ENCODE assay signal across 10 cellular contexts in the genomic region with DNA sequence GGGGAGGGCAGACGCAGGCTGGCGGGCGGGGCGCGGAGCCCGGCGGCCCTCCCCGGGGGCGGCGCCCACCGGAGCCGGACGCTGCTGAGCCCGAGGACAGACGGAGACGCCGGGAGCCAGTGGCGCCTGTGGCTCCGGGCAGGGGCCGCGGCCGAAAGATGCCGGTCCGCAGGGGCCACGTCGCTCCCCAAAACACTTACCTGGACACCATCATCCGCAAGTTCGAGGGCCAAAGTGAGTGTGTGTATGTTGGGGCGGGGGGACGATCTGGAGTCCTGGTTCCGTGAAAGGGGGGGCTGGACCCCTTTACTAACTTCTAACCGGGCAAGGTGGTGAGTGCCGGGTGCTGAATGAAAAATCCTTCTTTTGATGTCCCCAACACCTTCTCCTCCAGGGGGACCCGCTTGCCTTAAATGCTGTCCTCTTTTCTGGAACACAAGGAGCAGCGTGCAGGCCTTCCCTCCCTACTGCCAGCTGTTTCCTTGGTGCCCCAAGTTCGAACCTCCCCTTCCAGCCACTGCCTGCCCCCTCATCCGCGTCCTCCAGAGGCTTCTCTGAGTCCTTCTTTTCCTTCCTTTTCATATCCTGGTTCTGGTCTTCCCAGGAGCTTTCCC. TPM values are rescaled to one million over a fixed set of nuclear protein-coding genes. Genes with fewer than 3 reads are reported as not detected.
DNase-seq lines count a peak whose midpoint lies in the region; ATAC-seq and TF ChIP-seq lines count a peak whose summit lies in the region.
"Had no signal": no experiment of that assay in that cellular context is flagged by ENCODE, and none has a peak within 500 bp of the region (broad histone marks: within the 10 kb centered on the region; RNA-seq: fewer than 3 reads in every experiment).

A gene with protein sequence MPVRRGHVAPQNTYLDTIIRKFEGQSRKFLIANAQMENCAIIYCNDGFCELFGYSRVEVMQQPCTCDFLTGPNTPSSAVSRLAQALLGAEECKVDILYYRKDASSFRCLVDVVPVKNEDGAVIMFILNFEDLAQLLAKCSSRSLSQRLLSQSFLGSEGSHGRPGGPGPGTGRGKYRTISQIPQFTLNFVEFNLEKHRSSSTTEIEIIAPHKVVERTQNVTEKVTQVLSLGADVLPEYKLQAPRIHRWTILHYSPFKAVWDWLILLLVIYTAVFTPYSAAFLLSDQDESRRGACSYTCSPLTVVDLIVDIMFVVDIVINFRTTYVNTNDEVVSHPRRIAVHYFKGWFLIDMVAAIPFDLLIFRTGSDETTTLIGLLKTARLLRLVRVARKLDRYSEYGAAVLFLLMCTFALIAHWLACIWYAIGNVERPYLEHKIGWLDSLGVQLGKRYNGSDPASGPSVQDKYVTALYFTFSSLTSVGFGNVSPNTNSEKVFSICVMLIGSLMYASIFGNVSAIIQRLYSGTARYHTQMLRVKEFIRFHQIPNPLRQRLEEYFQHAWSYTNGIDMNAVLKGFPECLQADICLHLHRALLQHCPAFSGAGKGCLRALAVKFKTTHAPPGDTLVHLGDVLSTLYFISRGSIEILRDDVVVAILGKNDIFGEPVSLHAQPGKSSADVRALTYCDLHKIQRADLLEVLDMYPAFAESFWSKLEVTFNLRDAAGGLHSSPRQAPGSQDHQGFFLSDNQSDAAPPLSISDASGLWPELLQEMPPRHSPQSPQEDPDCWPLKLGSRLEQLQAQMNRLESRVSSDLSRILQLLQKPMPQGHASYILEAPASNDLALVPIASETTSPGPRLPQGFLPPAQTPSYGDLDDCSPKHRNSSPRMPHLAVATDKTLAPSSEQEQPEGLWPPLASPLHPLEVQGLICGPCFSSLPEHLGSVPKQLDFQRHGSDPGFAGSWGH (plus strand): TSS at position 103 of the 614 bp plus-strand sequence. CDS start 56 bp downstream, at position 159.

- ATAC-seq in effector memory CD8-positive, alpha-beta T cell (replicated peaks), result no peak
- no peak for ATAC-seq in GM19023 (IDR thresholded peaks at IDR 0.05; ENCODE audit: unreplicated experiment)

- H3K9me3 Mint-ChIP-seq in Calu3 (ENCODE audit: low read depth, unreplicated experiment) (no peaks in the 10 kb centered on the region), nephron progenitor cell (no peaks in the 10 kb centered on the region)
- H3K9me3 Mint-ChIP-seq in effector memory CD8-positive, alpha-beta T cell, result no peaks in the 10 kb centered on the region

- TF ChIP-seq CTCF in Calu3 (IDR thresholded peaks at IDR 0.05; ENCODE audit: unreplicated experiment), result no peak
- TF ChIP-seq CTCF in nephron progenitor cell (IDR thresholded peaks at IDR 0.05), result no peak

- no peaks in the 10 kb centered on the region for H3K36me3 ChIP-seq in HUES64 (ENCODE audit: insufficient read depth, low read length)

- peaks cover 4% of the 10 kb centered on the region; the same call in 1 of the 2 replicates for H3K4me1 ChIP-seq in HUES64 (ENCODE audit: insufficient read depth, low read length)

- no peak within 1 kb of the TSS for H3K27ac ChIP-seq in HUES64 (ENCODE audit: low read depth, low read length)

- H3K4me3 Mint-ChIP-seq in Calu3 (ENCODE audit: low read depth, unreplicated experiment) (peak within 1 kb of the TSS; percentile 25), nephron progenitor cell (peak within 1 kb of the TSS; percentile 64)
- H3K4me3 Mint-ChIP-seq in effector memory CD8-positive, alpha-beta T cell, result peak within 1 kb of the TSS; percentile 27 to 60

- peak within 1 kb of the TSS; percentile 65 for H3K4me3 ChIP-seq in HUES64 (ENCODE audit: low read length)

- H3K27me3 ChIP-seq in HUES64 (ENCODE audit: insufficient read depth, low read length), result peaks cover 12% of the 10 kb centered on the region; the same call in 1 of the 2 replicates

- no peaks in the 10 kb centered on the region for H3K9me3 ChIP-seq in HUES64 (ENCODE audit: insufficient read depth, low read depth, low read length)

- H3K27ac Mint-ChIP-seq in Calu3 (ENCODE audit: unreplicated experiment) (no peak within 1 kb of the TSS), nephron progenitor cell (no peak within 1 kb of the TSS)
- no peak within 1 kb of the TSS for H3K27ac Mint-ChIP-seq in effector memory CD8-positive, alpha-beta T cell

- BruUV-seq in Calu3 (replicated peaks; lab: Mats Ljungman, UMichigan), result no TSS peak

- peaks cover 10% of the 10 kb centered on the region for H3K4me1 Mint-ChIP-seq in Calu3 (ENCODE audit: low read depth, unreplicated experiment)
- H3K4me1 Mint-ChIP-seq in effector memory CD8-positive, alpha-beta T cell (ENCODE audit: low read depth in 2 of 2), result peaks cover 4 to 11% of the 10 kb centered on the region in 2 donors
- H3K4me1 Mint-ChIP-seq in nephron progenitor cell, result peaks cover 7% of the 10 kb centered on the region

- CTCF ChIA-PET in Calu3 (lab: Charles Lee), result no interaction called here

- H3K27me3 Mint-ChIP-seq in Calu3 (ENCODE audit: unreplicated experiment), result peaks cover 69% of the 10 kb centered on the region
- H3K27me3 Mint-ChIP-seq in effector memory CD8-positive, alpha-beta T cell, result peaks cover 25 to 51% of the 10 kb centered on the region in 2 donors
- H3K27me3 Mint-ChIP-seq in nephron progenitor cell (ENCODE audit: low read depth, poor library complexity), result peaks cover 55% of the 10 kb centered on the region

- H3K9ac ChIP-seq in HUES64 (ENCODE audit: low read depth, low read length), result no peak within 1 kb of the TSS

- no peak for DNase-seq in Calu3
- DNase-seq in effector memory CD8-positive, alpha-beta T cell, result no peak
- no peak for DNase-seq in nephron progenitor cell
- DNase-seq in GM19240 (ENCODE audit: insufficient read length, low spot score), result no peak
- no peak for DNase-seq in NCI-H146 (lab: John Stamatoyannopoulos, UW)
- no peak for DNase-seq in NCI-H2029 treated with DMSO at 0.1 percent for 48 hours (lab: John Stamatoyannopoulos, UW)
- DNase-seq: amniotic stem cell had no signal

- intact Hi-C loops in Calu3 (cut with micrococcal nuclease; ENCODE audit: unreplicated experiment), result no loop called here

- 9% methylated on average over 29 of the region's 38 CpGs for WGBS in HUES64

- H3K36me3 Mint-ChIP-seq in Calu3 (ENCODE audit: insufficient read depth, unreplicated experiment) (peaks cover 7% of the 10 kb centered on the region), nephron progenitor cell (ENCODE audit: low read depth) (no peaks in the 10 kb centered on the region)
- H3K36me3 Mint-ChIP-seq in effector memory CD8-positive, alpha-beta T cell (ENCODE audit: insufficient read depth), result peaks cover 3% of the 10 kb centered on the region

RNA-seq across cellular contexts. Expression of the gene that starts here (rescaled TPM):
- total RNA-seq in Calu3 (2022), result not detected in 2 replicates
- polyA plus RNA-seq in HUES64 (2013, experiment 1 of 2), result 0.35 TPM
- polyA plus RNA-seq in HUES64 (2013, experiment 2 of 2), result 0.57 TPM
- total RNA-seq: LHCN-M2 had no signal
